In genomic region chr9:106928350-106928749, GRCh38 we compare ENCODE assay signal across 30 cellular contexts.
"Had no signal": no experiment of that assay in that cellular context is flagged by ENCODE, and none has a peak within 500 bp of the region (broad histone marks: within the 10 kb centered on the region; RNA-seq: fewer than 3 reads in every experiment).

No MANE protein-coding gene starts in this region.

- H3K36me3 ChIP-seq: ovary, right lobe of liver had no signal

- H3K4me2 ChIP-seq: neural progenitor cell had no signal

- H3K9me3 ChIP-seq: ovary, psoas muscle, right lobe of liver, sigmoid colon, suprapubic skin, testis, tibial artery, transverse colon, upper lobe of left lung, vagina had no signal

- FAIRE-seq: small intestine, urothelium cell line had no signal

- H3K27ac Mint-ChIP-seq: natural killer cell; nephron; neural progenitor cell; progenitor cell of endocrine pancreas; stimulated activated memory B cell treated with anti-CD40 and anti-IgM and Interleukin-4, amounts not matched to agents 10 μg/mL and 1 μg/mL and 100 μg/mL, for 72 hours; stimulated activated naive CD8-positive, alpha-beta T cell treated with anti-CD3 and anti-CD28 coated beads, Interleukin-15, amount 100 ng/mL, for 72 hours had no signal

- H2AFZ ChIP-seq: neural progenitor cell, parathyroid adenoma had no signal

- H3K4me1 Mint-ChIP-seq: natural killer cell; nephron; neural progenitor cell; stimulated activated memory B cell treated with anti-CD40 and anti-IgM and Interleukin-4, amounts not matched to agents 10 μg/mL and 1 μg/mL and 100 μg/mL, for 72 hours; stimulated activated naive CD8-positive, alpha-beta T cell treated with anti-CD3 and anti-CD28 coated beads, Interleukin-15, amount 100 ng/mL, for 72 hours had no signal

- H3K27ac ChIP-seq: neural progenitor cell, ovary, parathyroid adenoma, psoas muscle, right lobe of liver, suprapubic skin, testis, tibial artery, upper lobe of left lung, vagina had no signal

- H3K9ac ChIP-seq: neural progenitor cell, parathyroid adenoma had no signal

- H3K4me1 ChIP-seq: parathyroid adenoma, psoas muscle, suprapubic skin, testis, tibial artery, vagina had no signal

- H3K27me3 ChIP-seq: neural progenitor cell, ovary, right lobe of liver, sigmoid colon, suprapubic skin, testis, tibial artery, transverse colon, upper lobe of left lung, vagina had no signal

- H3K4me3 ChIP-seq: neural progenitor cell, ovary, psoas muscle, right lobe of liver, sigmoid colon, suprapubic skin, testis, tibial artery, transverse colon, upper lobe of left lung, vagina had no signal

- H3K27me3 Mint-ChIP-seq: progenitor cell of endocrine pancreas; stimulated activated memory B cell treated with anti-CD40 and anti-IgM and Interleukin-4, amounts not matched to agents 10 μg/mL and 1 μg/mL and 100 μg/mL, for 72 hours; stimulated activated naive CD8-positive, alpha-beta T cell treated with anti-CD3 and anti-CD28 coated beads, Interleukin-15, amount 100 ng/mL, for 72 hours had no signal

- ATAC-seq: natural killer cell; right cardiac atrium; right lobe of liver; stimulated activated memory B cell treated with anti-CD40 and anti-IgM and Interleukin-4, amounts not matched to agents 10 μg/mL and 1 μg/mL and 100 μg/mL, for 72 hours; stimulated activated naive CD8-positive, alpha-beta T cell treated with anti-CD3 and anti-CD28 coated beads, Interleukin-15, amount 100 ng/mL, for 72 hours; stimulated activated naive CD8-positive, alpha-beta T cell treated with anti-CD3 and anti-CD28 coated beads, Interleukin-15, Interleukin-2, amounts not matched to agents 100 U/mL and 50 U/mL, for 24 hours had no signal

- H3K36me3 Mint-ChIP-seq: natural killer cell; stimulated activated memory B cell treated with anti-CD40 and anti-IgM and Interleukin-4, amounts not matched to agents 10 μg/mL and 1 μg/mL and 100 μg/mL, for 72 hours had no signal

- DNase-seq: natural killer cell; occipital lobe; ovary; posterior cingulate gyrus; psoas muscle; right lobe of liver; sigmoid colon; small intestine; stimulated activated CD4-positive, alpha-beta T cell treated with anti-CD3 and anti-CD28 coated beads, Interleukin-15, amount 100 ng/mL, for 24 hours; stimulated activated CD4-positive, alpha-beta T cell treated with anti-CD3 and anti-CD28 coated beads, Interleukin-2, amount 100 ng/mL, for 24 hours; stimulated activated CD4-positive, alpha-beta T cell treated with anti-CD3 and anti-CD28 coated beads, Interleukin-4, amount 100 ng/mL, for 1 hour; stimulated activated CD4-positive, alpha-beta T cell treated with anti-CD3 and anti-CD28 coated beads, Interleukin-4, amount 100 ng/mL, for 4 hours; stimulated activated CD8-positive, alpha-beta memory T cell treated with anti-CD3 and anti-CD28 coated beads, Interleukin-4, amount 100 ng/mL, for 48 hours; stimulated activated naive CD4-positive, alpha-beta T cell; stimulated activated naive CD8-positive, alpha-beta T cell treated with anti-CD3 and anti-CD28 coated beads, Interleukin-15, amount 100 ng/mL, for 72 hours; stimulated activated naive CD8-positive, alpha-beta T cell treated with anti-CD3 and anti-CD28 coated beads, Interleukin-15, Interleukin-2, amounts not matched to agents 100 U/mL and 50 U/mL, for 24 hours; substantia nigra; testis; tibial artery; transverse colon had no signal

- H3K4me3 Mint-ChIP-seq: natural killer cell; nephron; neural progenitor cell; stimulated activated memory B cell treated with anti-CD40 and anti-IgM and Interleukin-4, amounts not matched to agents 10 μg/mL and 1 μg/mL and 100 μg/mL, for 72 hours; stimulated activated naive CD8-positive, alpha-beta T cell treated with anti-CD3 and anti-CD28 coated beads, Interleukin-15, amount 100 ng/mL, for 72 hours had no signal
